In the genomic region with DNA sequence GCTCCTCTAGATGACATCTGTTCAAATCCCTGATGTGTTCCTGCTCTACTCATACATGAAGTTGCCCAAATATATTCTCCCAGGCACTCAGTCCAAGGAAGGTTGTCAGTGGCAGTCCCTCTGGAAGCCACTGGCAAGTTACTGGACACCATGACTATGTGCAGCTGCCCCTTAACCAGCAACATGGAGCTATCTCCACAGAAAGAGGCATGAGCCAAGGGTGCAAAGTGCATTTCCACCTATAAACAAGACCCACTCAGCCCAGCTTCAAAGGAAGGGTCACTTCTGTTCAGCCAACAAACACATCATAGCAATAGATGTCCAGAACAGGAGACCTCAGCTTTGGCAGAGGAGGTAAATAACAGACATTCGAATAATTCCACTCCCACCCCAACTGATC, we compare ENCODE assay signal across 17 cellular contexts.
DNase-seq lines count a peak whose midpoint lies in the region; ATAC-seq and TF ChIP-seq lines count a peak whose summit lies in the region.
"Had no signal": no experiment of that assay in that cellular context is flagged by ENCODE, and none has a peak within 500 bp of the region (broad histone marks: within the 10 kb centered on the region; RNA-seq: fewer than 3 reads in every experiment).

No MANE protein-coding gene starts in this region.

- H3K36me3 ChIP-seq in SJCRH30 (no peaks in the 10 kb centered on the region), upper lobe of right lung (no peaks in the 10 kb centered on the region)
- H3K36me3 ChIP-seq: BLaER1 treated with 17β-estradiol and CSF1 and Interleukin-3, amounts not matched to agents 10 nM and 100 nM had no signal

- H3K4me1 Mint-ChIP-seq in T-cell: no peaks in the 10 kb centered on the region
- H3K4me1 Mint-ChIP-seq: B cell had no signal

- intact Hi-C loops in upper lobe of right lung (cut with DNase I): no loop called here

- TF ChIP-seq POLR2A in GM18505 (IDR thresholded peaks at IDR 0.05; ENCODE audit: borderline replicate concordance, extremely low read depth, insufficient read depth, insufficient read length): no peak

- H3K4me3 ChIP-seq in SJCRH30 (no peak overlapping the region), upper lobe of right lung (no peak overlapping the region)
- H3K4me3 ChIP-seq: BLaER1 treated with 17β-estradiol and CSF1 and Interleukin-3, amounts not matched to agents 10 nM and 100 nM; GM12878 had no signal

- H3K27me3 Mint-ChIP-seq in T-cell: peaks cover 5 to 14% of the 10 kb centered on the region in 2 donors

- peaks cover 31% of the 10 kb centered on the region for H3K9me3 ChIP-seq in SJCRH30 (replicated peaks)
- no peaks in the 10 kb centered on the region for H3K9me3 ChIP-seq in upper lobe of right lung

- no peak overlapping the region for H3K27ac Mint-ChIP-seq in T-cell
- H3K27ac Mint-ChIP-seq: B cell; CD8-positive, alpha-beta T cell; H9 had no signal

- no peaks in the 10 kb centered on the region for H3K36me3 Mint-ChIP-seq in T-cell
- H3K36me3 Mint-ChIP-seq: CD8-positive, alpha-beta T cell had no signal

- POLR2A ChIA-PET in T-cell (lab: Charles Lee): no interaction called here

- peak overlapping the region; percentile 60 for H3K27ac ChIP-seq in SJCRH30
- no peak overlapping the region for H3K27ac ChIP-seq in upper lobe of right lung
- H3K27ac ChIP-seq: BLaER1 treated with 17β-estradiol and CSF1 and Interleukin-3, amounts not matched to agents 10 nM and 100 nM had no signal

- H3K4me1 ChIP-seq in SJCRH30 (peaks cover 19% of the 10 kb centered on the region), upper lobe of right lung (no peaks in the 10 kb centered on the region)

- DNase-seq in SJCRH30: no peak
- peak; percentile 25 for DNase-seq in myocyte (ENCODE audit: low read depth)
- peak; percentile 7 for DNase-seq in upper lobe of right lung
- no peak for DNase-seq in T-cell
- DNase-seq: CD8-positive, alpha-beta T cell; COR-L47; DMS 273 treated with DMSO at 0.1 percent for 48 hours; DMS53; DND-41; EL; H9; IMR-90 had no signal

- CTCF ChIA-PET in T-cell (lab: Charles Lee): interaction anchor here in 1 of 2 donors (0.5 kb wide), 1 partner anchor 245 kb away, joined by 8 read pairs; no protein-coding TSS in a partner anchor

- H3K9me3 Mint-ChIP-seq in T-cell: peaks cover 6 to 23% (median 8%) of the 10 kb centered on the region in 3 donors

- H3K4me3 Mint-ChIP-seq in T-cell: no peak overlapping the region
- H3K4me3 Mint-ChIP-seq: B cell; CD8-positive, alpha-beta T cell; H9 had no signal

- no peak for TF ChIP-seq CTCF in upper lobe of right lung (IDR thresholded peaks at IDR 0.05)

- H3K27me3 ChIP-seq in SJCRH30 (no peaks in the 10 kb centered on the region), upper lobe of right lung (no peaks in the 10 kb centered on the region)

- ATAC-seq in upper lobe of right lung: no peak
- no peak for ATAC-seq in T-cell (replicated peaks in 1 of 4)
- no peak for ATAC-seq in GM18505 (IDR thresholded peaks at IDR 0.05; ENCODE audit: unreplicated experiment)
- no peak for ATAC-seq in HG03354 (IDR thresholded peaks at IDR 0.05; ENCODE audit: poor library complexity, severe bottlenecking, unreplicated experiment)
- ATAC-seq: CD8-positive, alpha-beta T cell; GM12878 had no signal

Comparison
In these comparisons a context has a peak if more than half of its experiments do, and no peak if none do; other contexts are left out.
1. DNase-seq: peak in myocyte (single experiment) and upper lobe of right lung (single experiment); none in SJCRH30 (0 of 2) and T-cell (0 of 34).